Comparison of ENCODE assay signal across 23 cellular contexts in genomic region chr3:32848215-32848614, GRCh38. TPM values are rescaled to one million over a fixed set of nuclear protein-coding genes. Genes with fewer than 3 reads are reported as not detected.
DNase-seq lines count a peak whose midpoint lies in the region; ATAC-seq and TF ChIP-seq lines count a peak whose summit lies in the region.
"Had no signal": no experiment of that assay in that cellular context is flagged by ENCODE, and none has a peak within 500 bp of the region (broad histone marks: within the 10 kb centered on the region; RNA-seq: fewer than 3 reads in every experiment).

No MANE protein-coding gene starts in this region.

- CTCF ChIA-PET in WTC11 (lab: Charles Lee) = interaction anchor here (1.1 to 1.3 kb wide), 2 partner anchors 26 to 28 kb away, joined by 3 to 7 read pairs; no protein-coding TSS in a partner anchor

- H3K9me3 Mint-ChIP-seq in WTC11 = no peaks in the 10 kb centered on the region
- H3K9me3 Mint-ChIP-seq in activated naive CD8-positive, alpha-beta T cell treated with anti-CD3 and anti-CD28 coated beads, Interleukin-2, amount 50 U/mL, for 24 hours = no peaks in the 10 kb centered on the region
- H3K9me3 Mint-ChIP-seq: activated B cell treated with CpG ODN at 0.5 μM for 24 hours; naive thymus-derived CD8-positive, alpha-beta T cell had no signal

- peaks cover 99% of the 10 kb centered on the region for H3K4me1 Mint-ChIP-seq in WTC11
- no peaks in the 10 kb centered on the region for H3K4me1 Mint-ChIP-seq in activated naive CD8-positive, alpha-beta T cell treated with anti-CD3 and anti-CD28 coated beads, Interleukin-2, amount 50 U/mL, for 24 hours
- H3K4me1 Mint-ChIP-seq: activated B cell treated with CpG ODN at 0.5 μM for 24 hours; naive thymus-derived CD8-positive, alpha-beta T cell had no signal

- intact Hi-C loops in Right ventricle myocardium superior (cut with DNase I) (no loop called here), cardiac septum (cut with DNase I) (no loop called here)

- no peak for TF ChIP-seq CTCF in WTC11 (IDR thresholded peaks at IDR 0.05)

- peak overlapping the region; percentile 55 for H3K4me3 Mint-ChIP-seq in WTC11
- no peak overlapping the region for H3K4me3 Mint-ChIP-seq in activated naive CD8-positive, alpha-beta T cell treated with anti-CD3 and anti-CD28 coated beads, Interleukin-2, amount 50 U/mL, for 24 hours
- H3K4me3 Mint-ChIP-seq: activated B cell treated with CpG ODN at 0.5 μM for 24 hours; naive thymus-derived CD8-positive, alpha-beta T cell had no signal

- ATAC-seq in Right ventricle myocardium superior (ENCODE audit: poor library complexity) (peak; percentile 82), WTC11 (no peak), GM18511 (IDR thresholded peaks at IDR 0.05; ENCODE audit: unreplicated experiment) (no peak), GM18867 (IDR thresholded peaks at IDR 0.05; ENCODE audit: unreplicated experiment) (no peak)
- no peak for ATAC-seq in activated naive CD8-positive, alpha-beta T cell treated with anti-CD3 and anti-CD28 coated beads, Interleukin-2, amount 50 U/mL, for 24 hours
- ATAC-seq: A549; gastrocnemius medialis; lower lobe of right lung; naive thymus-derived CD8-positive, alpha-beta T cell had no signal

- H3K27me3 Mint-ChIP-seq in WTC11 (ENCODE audit: low read depth) = no peaks in the 10 kb centered on the region
- H3K27me3 Mint-ChIP-seq in activated naive CD8-positive, alpha-beta T cell treated with anti-CD3 and anti-CD28 coated beads, Interleukin-2, amount 50 U/mL, for 24 hours = no peaks in the 10 kb centered on the region
- H3K27me3 Mint-ChIP-seq: activated B cell treated with CpG ODN at 0.5 μM for 24 hours had no signal

- no peak for DNase-seq in Right ventricle myocardium superior
- DNase-seq in cardiac septum (ENCODE audit: low spot score) = no peak
- no peak for DNase-seq in WTC11 (ENCODE audit: low spot score)
- DNase-seq in islet precursor cell = peak; percentile 86
- DNase-seq in kidney glomerular epithelial cell (lab: John Stamatoyannopoulos, UW) = no peak
- no peak for DNase-seq in activated naive CD8-positive, alpha-beta T cell treated with anti-CD3 and anti-CD28 coated beads, Interleukin-2, amount 50 U/mL, for 24 hours
- DNase-seq: activated B cell treated with CpG ODN at 0.5 μM for 24 hours; DMS153; dorsolateral prefrontal cortex; gastrocnemius medialis; lower lobe of right lung; MV-4-11; naive thymus-derived CD8-positive, alpha-beta T cell; NCI-H1930; NCI-H446; NK-92 treated with Interleukin-12 subunit alpha and Interleukin-12 subunit beta, amount 100 ng/mL, for 24 hours; SW 1271 had no signal

- H3K36me3 Mint-ChIP-seq in WTC11 = no peaks in the 10 kb centered on the region
- H3K36me3 Mint-ChIP-seq in activated naive CD8-positive, alpha-beta T cell treated with anti-CD3 and anti-CD28 coated beads, Interleukin-2, amount 50 U/mL, for 24 hours (ENCODE audit: low read depth) = no peaks in the 10 kb centered on the region
- H3K36me3 Mint-ChIP-seq: naive thymus-derived CD8-positive, alpha-beta T cell had no signal

- POLR2A ChIA-PET in WTC11 (lab: Charles Lee) = interaction anchor here (0.6 to 1.2 kb wide), 4 partner anchors 9 to 57 kb away, joined by 3 to 5 read pairs (median 3); no protein-coding TSS in a partner anchor

- peak overlapping the region; percentile 78 for H3K27ac Mint-ChIP-seq in WTC11
- no peak overlapping the region for H3K27ac Mint-ChIP-seq in activated naive CD8-positive, alpha-beta T cell treated with anti-CD3 and anti-CD28 coated beads, Interleukin-2, amount 50 U/mL, for 24 hours
- H3K27ac Mint-ChIP-seq: activated B cell treated with CpG ODN at 0.5 μM for 24 hours; naive thymus-derived CD8-positive, alpha-beta T cell had no signal

TF ChIP-seq in WTC11, 78 proteins besides CTCF, POLR2A, EP300 and RAD21:
- no peak for TF ChIP-seq ETV6 (CRISPR knock-in tag; IDR thresholded peaks at IDR 0.05)
TF ChIP-seq in WTC11: peak in this region for 0.

RNA-seq across cellular contexts. Expression of gene TRIM71, which starts 30.4 kb away (rescaled TPM):
- total RNA-seq in Right ventricle myocardium superior (not detected), cardiac septum (not detected), WTC11 (2021) (237 to 274 TPM (median 238 TPM) in 3 replicates)
- total RNA-seq: activated B cell treated with CpG ODN at 0.5 μM for 24 hours; gastrocnemius medialis; HT-29; naive thymus-derived CD8-positive, alpha-beta T cell; RPMI7951; thoracic aorta had no signal

Comparison
In these comparisons a context has a peak if more than half of its experiments do, and no peak if none do; other contexts are left out.
1. RNA of gene TRIM71, which starts 30.4 kb away (total RNA-seq): 237 to 274 TPM in WTC11; not detected in cardiac septum (single experiment) and not detected in Right ventricle myocardium superior (single experiment); every median in the first group is over 100 times any median in the second.